In the genomic region with DNA sequence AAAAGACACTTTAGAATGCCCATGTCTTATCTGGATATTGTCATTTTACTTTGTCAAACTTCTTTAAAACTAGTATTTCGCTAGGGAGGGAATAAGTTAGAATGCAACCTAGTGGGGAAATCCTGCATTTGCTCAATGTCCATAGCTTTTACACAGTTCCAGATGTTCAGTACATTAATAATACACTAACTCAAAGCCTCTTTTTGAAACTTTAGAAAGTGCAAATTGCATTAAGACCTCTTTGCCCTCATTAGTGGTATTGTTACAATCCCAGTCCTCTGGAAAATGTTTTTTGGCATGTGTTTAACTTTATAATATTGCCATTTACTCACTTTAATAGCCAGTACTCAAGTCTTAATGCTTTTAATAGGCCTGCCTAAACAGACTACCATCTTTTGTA, we compare ENCODE assay signal across 18 cellular contexts.
"Had no signal": no experiment of that assay in that cellular context is flagged by ENCODE, and none has a peak within 500 bp of the region (broad histone marks: within the 10 kb centered on the region; RNA-seq: fewer than 3 reads in every experiment).

No MANE protein-coding gene starts in this region.

- H3K27ac ChIP-seq: ascending aorta, dorsolateral prefrontal cortex, left lung, parathyroid adenoma, sigmoid colon, spleen, testis, upper lobe of right lung had no signal

- H3K36me3 ChIP-seq: ascending aorta, left lung, sigmoid colon, spleen, upper lobe of right lung had no signal

- H3K27me3 ChIP-seq: ascending aorta, dorsolateral prefrontal cortex, left lung, sigmoid colon, spleen, testis, upper lobe of right lung had no signal

- H3K79me2 ChIP-seq: parathyroid adenoma had no signal

- H3K9ac ChIP-seq: parathyroid adenoma had no signal

- DNase-seq: activated CD4-positive, alpha-beta T cell treated with anti-CD3 and anti-CD28 coated beads, Interleukin-2, amount 50 U/mL, for 1 hour; activated naive CD4-positive, alpha-beta T cell treated with Interleukin-2 at 50 U/mL for 16 hours; activated naive CD8-positive, alpha-beta T cell treated with anti-CD3 and anti-CD28 coated beads, Interleukin-2, amount 50 U/mL, for 24 hours; dorsolateral prefrontal cortex; endodermal cell; hypothalamus; kidney; left lung; mucosa of descending colon; naive thymus-derived CD4-positive, alpha-beta T cell; sigmoid colon; spleen; stimulated activated naive CD8-positive, alpha-beta T cell treated with anti-CD3 and anti-CD28 coated beads, Interleukin-15, amount 100 ng/mL, for 72 hours; T-helper 9 cell; testis; upper lobe of right lung had no signal

- H3K4me1 ChIP-seq: ascending aorta, left lung, parathyroid adenoma, sigmoid colon, testis, upper lobe of right lung had no signal

- H3K9me3 ChIP-seq: ascending aorta, left lung, mucosa of descending colon, sigmoid colon, testis, upper lobe of right lung had no signal

- H2AFZ ChIP-seq: parathyroid adenoma had no signal

- H3K4me3 ChIP-seq: ascending aorta, dorsolateral prefrontal cortex, left lung, mucosa of descending colon, sigmoid colon, spleen, testis, upper lobe of right lung had no signal
